8 cellular contexts compared by ENCODE assay signal in genomic region chr2:65186872-65187851, GRCh38. TPM values are rescaled to one million over a fixed set of nuclear protein-coding genes. Genes with fewer than 3 reads are reported as not detected.
DNase-seq lines count a peak whose midpoint lies in the region; ATAC-seq and TF ChIP-seq lines count a peak whose summit lies in the region.

No MANE protein-coding gene starts in this region.

- TF ChIP-seq CTCF in activated B cell treated with CpG ODN at 0.5 μM for 24 hours (IDR thresholded peaks at IDR 0.05), result no peak
- TF ChIP-seq CTCF in cardiac fibroblast (IDR thresholded peaks at IDR 0.05; ENCODE audit: low read depth, low read length), result peak; percentile 91

- H3K4me1 Mint-ChIP-seq in activated B cell treated with CpG ODN at 0.5 μM for 24 hours, result peaks cover 4% of the 10 kb centered on the region

- DNase-seq in GDM1 (lab: John Stamatoyannopoulos, UW) (peak; percentile 62), NCI-H2107 treated with DMSO at 0.1 percent for 48 hours (lab: John Stamatoyannopoulos, UW; ENCODE audit: unreplicated experiment) (peak; percentile 37), activated B cell treated with CpG ODN at 0.5 μM for 24 hours (peak; percentile 38), cardiac fibroblast (ENCODE audit: low read depth in 2 of 2) (peak; percentile 84 to 87), islet precursor cell (peak; percentile 90), cortex of kidney (lab: John Stamatoyannopoulos, UW) (no peak)
- peak; percentile 13 to 38 for DNase-seq in stimulated activated CD4-positive, alpha-beta T cell treated with anti-CD3 and anti-CD28 coated beads, Interleukin-15, amount 100 ng/mL, for 1 hour (ENCODE audit: low read depth in 1 of 2, low spot score in 1 of 2)

- CTCF ChIA-PET in activated B cell treated with CpG ODN at 0.5 μM for 24 hours (lab: Charles Lee), result interaction anchor here (0.6 to 3.1 kb wide), 7 partner anchors 11 to 856 kb away, joined by 3 to 29 read pairs (median 4); partner anchors contain the start of gene CEP68

- no peaks in the 10 kb centered on the region for H3K36me3 Mint-ChIP-seq in activated B cell treated with CpG ODN at 0.5 μM for 24 hours (ENCODE audit: low read depth)

- H3K4me3 ChIP-seq in cardiac fibroblast (replicated peaks in 1 of 2; ENCODE audit: low read depth in 2 of 2, low read length in 2 of 2), result no peak overlapping the region

- no peak overlapping the region for H3K4me3 Mint-ChIP-seq in activated B cell treated with CpG ODN at 0.5 μM for 24 hours

- POLR2A ChIA-PET in activated B cell treated with CpG ODN at 0.5 μM for 24 hours (lab: Charles Lee), result interaction anchor here (0.6 to 1.0 kb wide), 3 partner anchors 21 to 122 kb away, joined by 3 to 8 read pairs (median 5); no protein-coding TSS in a partner anchor

- intact Hi-C loops in activated B cell treated with CpG ODN at 0.5 μM for 24 hours (cut with micrococcal nuclease), result loop anchor here (1.0 to 10.0 kb wide), 5 partner anchors 122 to 856 kb away; no protein-coding TSS in a partner anchor

- no peak overlapping the region for H3K27ac Mint-ChIP-seq in activated B cell treated with CpG ODN at 0.5 μM for 24 hours

- ATAC-seq in HG02610 (IDR thresholded peaks at IDR 0.05; ENCODE audit: unreplicated experiment) (peak; percentile 79), activated B cell treated with CpG ODN at 0.5 μM for 24 hours (ENCODE audit: low read depth) (peak; percentile 91)

- no peaks in the 10 kb centered on the region for H3K9me3 Mint-ChIP-seq in activated B cell treated with CpG ODN at 0.5 μM for 24 hours

- H3K27me3 Mint-ChIP-seq in activated B cell treated with CpG ODN at 0.5 μM for 24 hours, result peaks cover 11% of the 10 kb centered on the region

RNA-seq across cellular contexts. Expression of gene ACTR2, which starts 40.5 kb away (rescaled TPM):
- total RNA-seq in activated B cell treated with CpG ODN at 0.5 μM for 24 hours, result 484 and 493 TPM in 2 replicates

RNA-seq across cellular contexts. Expression of gene RAB1A, which starts 57.3 kb away (rescaled TPM):
- total RNA-seq in activated B cell treated with CpG ODN at 0.5 μM for 24 hours, result 45.0 and 46.4 TPM in 2 replicates
